9 cellular contexts compared by ENCODE assay signal in the genomic region with DNA sequence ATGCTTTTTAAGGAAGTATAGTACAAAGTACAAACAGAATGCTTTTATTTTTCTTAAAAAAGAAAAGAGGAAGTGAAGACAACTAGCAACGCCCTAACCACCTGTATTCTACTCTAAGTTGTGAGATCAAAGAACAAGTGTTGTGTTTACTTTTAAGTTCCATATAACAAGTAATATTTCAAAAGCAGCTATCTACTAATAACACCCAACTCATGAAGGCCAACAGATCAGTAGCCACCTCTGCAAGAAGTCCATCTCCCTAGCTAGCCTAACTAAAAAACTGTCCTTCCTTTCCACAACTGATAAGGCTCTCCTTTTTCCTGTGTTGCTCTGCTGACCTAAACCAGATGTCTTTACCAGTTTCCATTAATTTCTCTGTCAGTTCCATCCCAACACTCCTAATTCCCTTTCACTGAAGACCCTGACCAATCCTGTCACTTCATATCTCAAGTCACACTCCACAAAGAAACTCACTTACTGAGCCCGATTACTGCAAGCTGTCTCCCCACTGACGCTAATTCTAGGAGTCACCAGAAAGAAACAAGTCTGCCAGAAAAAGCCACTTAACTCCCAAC. TPM values are rescaled to one million over a fixed set of nuclear protein-coding genes. Genes with fewer than 3 reads are reported as not detected.
DNase-seq lines count a peak whose midpoint lies in the region; ATAC-seq and TF ChIP-seq lines count a peak whose summit lies in the region.
"Had no signal": no experiment of that assay in that cellular context is flagged by ENCODE, and none has a peak within 500 bp of the region (broad histone marks: within the 10 kb centered on the region; RNA-seq: fewer than 3 reads in every experiment).

No MANE protein-coding gene starts in this region.

- peak overlapping the region; percentile 43 for H3K27ac ChIP-seq in CD4-positive, alpha-beta memory T cell (ENCODE audit: low read depth, low read length)
- H3K27ac ChIP-seq in upper lobe of left lung (peak overlapping the region in 3 of 4 donors; percentile 8 to 39 (median 21)), aorta (ENCODE audit: low read depth in 1 of 2, low read length in 2 of 2) (no peak overlapping the region)
- H3K27ac ChIP-seq: right lobe of liver had no signal

- H3K4me1 ChIP-seq in CD4-positive, alpha-beta memory T cell (ENCODE audit: insufficient read depth, low read length): peaks cover 62% of the 10 kb centered on the region
- peaks cover 16 to 25% (median 20%) of the 10 kb centered on the region in 4 donors for H3K4me1 ChIP-seq in upper lobe of left lung
- H3K4me1 ChIP-seq in aorta (ENCODE audit: control insufficient read depth in 1 of 2, insufficient read depth in 2 of 2, low read length in 2 of 2): peaks cover 2 to 5% of the 10 kb centered on the region in 2 donors

- POLR2A ChIA-PET in CD4-positive, alpha-beta memory T cell (lab: Charles Lee; ENCODE audit: partially characterized antibody): interaction anchor here (0.9 to 4.5 kb wide), 7 partner anchors 15 to 382 kb away, joined by 3 to 32 read pairs (median 4); a partner anchor contains a TSS
- POLR2A ChIA-PET in activated CD4-positive, alpha-beta memory T cell treated with anti-CD3 and anti-CD28 coated beads, Interleukin-2, amount 10 ng/mL, durations not matched to agents 7 days and 5 days (lab: Charles Lee): interaction anchor here (1.2 to 1.5 kb wide), 2 partner anchors 16 to 26 kb away, joined by 4 read pairs; no protein-coding TSS in a partner anchor

- peaks cover 29 to 38% of the 10 kb centered on the region in 2 donors for H3K36me3 Mint-ChIP-seq in CD4-positive, alpha-beta memory T cell
- peaks cover 45% of the 10 kb centered on the region for H3K36me3 Mint-ChIP-seq in activated CD4-positive, alpha-beta memory T cell treated with anti-CD3 and anti-CD28 coated beads, Interleukin-2, amount 10 ng/mL, durations not matched to agents 7 days and 5 days (ENCODE audit: low read depth)

- no peaks in the 10 kb centered on the region for H3K9me3 Mint-ChIP-seq in CD4-positive, alpha-beta memory T cell
- no peaks in the 10 kb centered on the region for H3K9me3 Mint-ChIP-seq in activated CD4-positive, alpha-beta memory T cell treated with anti-CD3 and anti-CD28 coated beads, Interleukin-2, amount 10 ng/mL, durations not matched to agents 7 days and 5 days

- peak overlapping the region; percentile 70 to 97 (median 92) for H3K27ac Mint-ChIP-seq in CD4-positive, alpha-beta memory T cell
- H3K27ac Mint-ChIP-seq in activated CD4-positive, alpha-beta memory T cell treated with anti-CD3 and anti-CD28 coated beads, Interleukin-2, amount 10 ng/mL, durations not matched to agents 7 days and 5 days: peak overlapping the region; percentile 82

- peaks cover 40 to 59% (median 51%) of the 10 kb centered on the region in 4 donors for H3K4me1 Mint-ChIP-seq in CD4-positive, alpha-beta memory T cell
- peaks cover 28% of the 10 kb centered on the region for H3K4me1 Mint-ChIP-seq in activated CD4-positive, alpha-beta memory T cell treated with anti-CD3 and anti-CD28 coated beads, Interleukin-2, amount 10 ng/mL, durations not matched to agents 7 days and 5 days

- intact Hi-C loops in CD4-positive, alpha-beta memory T cell (cut with micrococcal nuclease): no loop called here
- intact Hi-C loops in aorta (cut with DNase I): no loop called here

- 24 to 34% methylated on average over 3 of the region's 3 CpGs for WGBS in upper lobe of left lung, 2 donors
- 48 to 51% methylated on average over 3 of the region's 3 CpGs for WGBS in aorta, 2 donors

- TF ChIP-seq EP300 in upper lobe of left lung (IDR thresholded peaks at IDR 0.05): no peak

- H3K4me3 Mint-ChIP-seq in CD4-positive, alpha-beta memory T cell: peak overlapping the region; percentile 58 to 83 (median 78)
- H3K4me3 Mint-ChIP-seq in activated CD4-positive, alpha-beta memory T cell treated with anti-CD3 and anti-CD28 coated beads, Interleukin-2, amount 10 ng/mL, durations not matched to agents 7 days and 5 days: peak overlapping the region; percentile 31

- no peak overlapping the region for H3K4me3 ChIP-seq in CD4-positive, alpha-beta memory T cell (ENCODE audit: low read length in 2 of 2)
- H3K4me3 ChIP-seq in upper lobe of left lung: no peak overlapping the region
- no peak overlapping the region for H3K4me3 ChIP-seq in aorta (ENCODE audit: low read length in 2 of 2)
- H3K4me3 ChIP-seq: right lobe of liver had no signal

- H3K27me3 ChIP-seq in CD4-positive, alpha-beta memory T cell (ENCODE audit: insufficient read depth, low read length): no peaks in the 10 kb centered on the region
- H3K27me3 ChIP-seq in upper lobe of left lung (no peaks in the 10 kb centered on the region), aorta (ENCODE audit: control insufficient read depth in 1 of 2, insufficient read depth in 2 of 2, low read length in 1 of 2) (no peaks in the 10 kb centered on the region)
- H3K27me3 ChIP-seq: right lobe of liver had no signal

- CTCF ChIA-PET in CD4-positive, alpha-beta memory T cell (lab: Charles Lee; ENCODE audit: partially characterized antibody): interaction anchor here (0.6 to 1.4 kb wide), 5 partner anchors 9 to 211 kb away, joined by 3 read pairs; a partner anchor contains a TSS
- CTCF ChIA-PET in activated CD4-positive, alpha-beta memory T cell treated with anti-CD3 and anti-CD28 coated beads, Interleukin-2, amount 10 ng/mL, durations not matched to agents 7 days and 5 days (lab: Charles Lee): interaction anchor here (0.6 to 1.2 kb wide), 2 partner anchors 15 to 33 kb away, joined by 3 read pairs; no protein-coding TSS in a partner anchor

- H3K36me3 ChIP-seq in CD4-positive, alpha-beta memory T cell (ENCODE audit: insufficient read depth, low read length): no peaks in the 10 kb centered on the region
- peaks cover 0 to 32% (median 0%) of the 10 kb centered on the region in 4 donors for H3K36me3 ChIP-seq in upper lobe of left lung
- H3K36me3 ChIP-seq in aorta (ENCODE audit: control insufficient read depth in 1 of 2, insufficient read depth in 2 of 2, low read length in 1 of 2): no peaks in the 10 kb centered on the region

- TF ChIP-seq CTCF in upper lobe of left lung (IDR thresholded peaks at IDR 0.05): no peak

- ATAC-seq in GM19438 (IDR thresholded peaks at IDR 0.05; ENCODE audit: low read depth, unreplicated experiment) (peak; percentile 91), HG03439 (IDR thresholded peaks at IDR 0.05; ENCODE audit: unreplicated experiment) (peak; percentile 77), upper lobe of left lung (ENCODE audit: low FRiP score in 2 of 2) (peak in 1 of 2 donors; percentile 35), aorta (ENCODE audit: low FRiP score) (no peak)

- no peak for TF ChIP-seq POLR2A in upper lobe of left lung (IDR thresholded peaks at IDR 0.05)

- DNase-seq in CD4-positive, alpha-beta memory T cell: peak in 2 of 5 donors; percentile 4 to 20
- no peak for DNase-seq in activated CD4-positive, alpha-beta memory T cell treated with anti-CD3 and anti-CD28 coated beads, Interleukin-2, amount 10 ng/mL, durations not matched to agents 7 days and 5 days
- DNase-seq in upper lobe of left lung (no peak), aorta (no peak), amniotic stem cell (lab: John Stamatoyannopoulos, UW) (no peak), NCI-H526 (lab: John Stamatoyannopoulos, UW) (no peak)
- DNase-seq: right lobe of liver had no signal

- no peaks in the 10 kb centered on the region for H3K27me3 Mint-ChIP-seq in CD4-positive, alpha-beta memory T cell
- no peaks in the 10 kb centered on the region for H3K27me3 Mint-ChIP-seq in activated CD4-positive, alpha-beta memory T cell treated with anti-CD3 and anti-CD28 coated beads, Interleukin-2, amount 10 ng/mL, durations not matched to agents 7 days and 5 days

- no peaks in the 10 kb centered on the region for H3K9me3 ChIP-seq in CD4-positive, alpha-beta memory T cell (ENCODE audit: control insufficient read depth in 1 of 2, low read length in 2 of 2)
- H3K9me3 ChIP-seq in upper lobe of left lung (no peaks in the 10 kb centered on the region), aorta (ENCODE audit: control insufficient read depth, low read length) (no peaks in the 10 kb centered on the region)
- H3K9me3 ChIP-seq: right lobe of liver had no signal

RNA-seq across cellular contexts. Expression of a gene that starts 26.9 kb away (rescaled TPM):
- 100 to 1,000 TPM; 168 to 173 TPM for total RNA-seq in CD4-positive, alpha-beta memory T cell
- 10 to 100 TPM; 29.2 to 64.6 TPM for polyA plus RNA-seq in CD4-positive, alpha-beta memory T cell
- total RNA-seq in activated CD4-positive, alpha-beta memory T cell treated with anti-CD3 and anti-CD28 coated beads, Interleukin-2, amount 10 ng/mL, durations not matched to agents 7 days and 5 days: 10 to 100 TPM; 74.5 TPM
- total RNA-seq in upper lobe of left lung (100 to 1,000 TPM in 2 of 6 donors, 10 to 100 TPM in 4; 50.7 to 182 (median 76.3) TPM), aorta (100 to 1,000 TPM; 108 to 131 TPM)
- polyA plus RNA-seq in aorta: 10 to 100 TPM in 1 of 2 donors, 1 to 10 TPM in 1; 6.1 to 11.3 TPM

Comparison
In these comparisons a context has a peak if more than half of its experiments do, and no peak if none do; other contexts are left out.
1. H3K27ac ChIP-seq: peak in CD4-positive, alpha-beta memory T cell (single experiment) and upper lobe of left lung (3 of 4); none in aorta (0 of 2).